In the genomic region with DNA sequence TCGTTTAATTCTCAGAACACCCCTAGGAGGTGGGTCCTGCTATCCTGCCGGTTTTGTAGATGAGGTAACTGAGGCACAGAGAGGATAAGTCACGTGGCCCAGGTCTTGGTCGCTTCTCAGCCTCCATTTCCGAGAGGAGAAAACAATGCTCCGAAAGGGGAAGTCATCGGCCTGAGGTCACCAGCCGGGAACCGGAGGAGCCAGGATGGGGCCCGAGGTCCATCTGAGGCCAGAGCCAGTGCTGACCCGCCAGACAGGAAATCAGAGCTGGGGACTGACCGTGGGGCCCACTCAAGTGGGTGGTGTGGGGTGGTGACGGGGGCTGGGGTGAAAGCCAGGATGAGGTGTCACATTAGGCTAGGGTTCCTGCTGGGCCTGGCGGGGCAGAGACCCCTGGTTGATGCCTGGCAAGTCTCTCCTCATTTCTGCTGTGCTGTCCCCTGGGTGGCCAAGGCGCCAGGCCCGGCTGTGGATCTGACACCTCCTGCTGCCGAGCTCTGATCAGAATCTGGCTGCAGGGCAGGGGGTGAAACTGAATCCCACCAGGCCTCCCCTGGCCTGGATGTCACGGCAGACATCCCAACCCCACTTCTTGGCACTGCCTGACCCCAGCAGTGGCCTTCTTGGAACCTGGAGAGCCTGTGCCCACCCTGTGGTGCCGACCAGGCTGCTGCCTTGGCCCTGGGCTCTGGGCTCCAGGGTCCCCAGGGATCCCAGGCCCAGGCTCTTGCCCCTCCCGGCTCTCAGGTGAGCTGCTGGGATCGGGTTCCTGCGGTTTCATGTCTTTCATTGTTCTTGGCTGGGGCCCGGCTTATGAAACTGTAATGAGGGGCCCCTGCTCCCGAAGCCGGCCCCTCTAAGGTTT, we compare ENCODE assay signal across 18 cellular contexts. TPM values are rescaled to one million over a fixed set of nuclear protein-coding genes. Genes with fewer than 3 reads are reported as not detected.
DNase-seq lines count a peak whose midpoint lies in the region; ATAC-seq and TF ChIP-seq lines count a peak whose summit lies in the region.
"Had no signal": no experiment of that assay in that cellular context is flagged by ENCODE, and none has a peak within 500 bp of the region (broad histone marks: within the 10 kb centered on the region; RNA-seq: fewer than 3 reads in every experiment).

No MANE protein-coding gene starts in this region.

- H4K12ac ChIP-seq in trophoblast cell (ENCODE audit: low read depth, low read length): no peak overlapping the region

- no peak overlapping the region for H3K4me2 ChIP-seq in trophoblast cell (ENCODE audit: low read length)

- H3K4ac ChIP-seq in trophoblast cell (ENCODE audit: low read depth, low read length): no peak overlapping the region

- no CpG with 5 or more reads among the region's 25 CpGs for WGBS in trophoblast cell (ENCODE audit: extremely low coverage, insufficient coverage, insufficient read length)

- no peak overlapping the region for H3K23ac ChIP-seq in trophoblast cell (ENCODE audit: low read length)

- no peak overlapping the region for H2AK5ac ChIP-seq in trophoblast cell (ENCODE audit: low read length)

- intact Hi-C loops in CD14-positive monocyte (cut with micrococcal nuclease) (no loop called here), head of caudate nucleus (cut with DNase I) (no loop called here), mucosa of descending colon (cut with DNase I, micrococcal nuclease) (no loop called here)

- peaks cover 30 to 62% of the 10 kb centered on the region in 2 donors for H3K36me3 Mint-ChIP-seq in CD14-positive monocyte
- peaks cover 10% of the 10 kb centered on the region for H3K36me3 Mint-ChIP-seq in mesothelial cell of epicardium
- H3K36me3 Mint-ChIP-seq: natural killer cell treated with Interleukin-12 subunit alpha and Interleukin-12 subunit beta and Interleukin-15 and Interleukin-18, amount 100 ng/mL, for 72 hours had no signal

- no peak overlapping the region for H4K8ac ChIP-seq in trophoblast cell (ENCODE audit: low read depth, low read length)

- TF ChIP-seq CTCF in CD14-positive monocyte (IDR thresholded peaks at IDR 0.05) (no peak), mucosa of descending colon (IDR thresholded peaks at IDR 0.05) (no peak), Peyer's patch (IDR thresholded peaks at IDR 0.05) (no peak), mesothelial cell of epicardium (IDR thresholded peaks at IDR 0.05; ENCODE audit: unreplicated experiment) (no peak)

- no peak overlapping the region for H3K18ac ChIP-seq in trophoblast cell (ENCODE audit: low read length)

- H3K27ac ChIP-seq in trophoblast cell (ENCODE audit: low read depth, low read length) (no peak overlapping the region), Peyer's patch (no peak overlapping the region)
- H3K27ac ChIP-seq: body of pancreas, C4-2B had no signal

- peaks cover 0 to 3% (median 0%) of the 10 kb centered on the region in 3 donors for H3K27me3 Mint-ChIP-seq in CD14-positive monocyte (ENCODE audit: low read depth in 3 of 3)
- H3K27me3 Mint-ChIP-seq in mesothelial cell of epicardium (ENCODE audit: low read depth): no peaks in the 10 kb centered on the region
- H3K27me3 Mint-ChIP-seq: activated B cell treated with CpG ODN at 0.5 μM for 24 hours; activated naive CD8-positive, alpha-beta T cell treated with anti-CD3 and anti-CD28 coated beads, Interleukin-2, amount 10 ng/mL, durations not matched to agents 7 days and 5 days; natural killer cell treated with Interleukin-12 subunit alpha and Interleukin-12 subunit beta and Interleukin-15 and Interleukin-18, amount 100 ng/mL, for 72 hours had no signal

- H3K79me2 ChIP-seq in trophoblast cell (ENCODE audit: control insufficient read depth, insufficient read depth, low read length, poor library complexity): no peaks in the 10 kb centered on the region

- H2AFZ ChIP-seq in trophoblast cell (ENCODE audit: insufficient read depth, low read length, poor library complexity): no peak overlapping the region

- H3K4me1 Mint-ChIP-seq in CD14-positive monocyte (peaks cover 20% of the 10 kb centered on the region), mesothelial cell of epicardium (no peaks in the 10 kb centered on the region)
- H3K4me1 Mint-ChIP-seq: activated B cell treated with CpG ODN at 0.5 μM for 24 hours had no signal

- no peak for ATAC-seq in mucosa of descending colon
- ATAC-seq: body of pancreas had no signal

- H4K91ac ChIP-seq in trophoblast cell (ENCODE audit: low read depth, low read length): no peak overlapping the region

- no peaks in the 10 kb centered on the region for H3K79me1 ChIP-seq in trophoblast cell (ENCODE audit: low read length)

- no peak overlapping the region for H2BK12ac ChIP-seq in trophoblast cell (ENCODE audit: low read length)

- H3K27ac Mint-ChIP-seq in CD14-positive monocyte (peak overlapping the region in 6 of 7 donors; percentile 17 to 87 (median 71)), mesothelial cell of epicardium (no peak overlapping the region)
- H3K27ac Mint-ChIP-seq: activated B cell treated with CpG ODN at 0.5 μM for 24 hours; natural killer cell treated with Interleukin-12 subunit alpha and Interleukin-12 subunit beta and Interleukin-15 and Interleukin-18, amount 100 ng/mL, for 72 hours had no signal

- H3K4me3 Mint-ChIP-seq in CD14-positive monocyte (peak overlapping the region; percentile 35 to 84), mesothelial cell of epicardium (no peak overlapping the region)
- H3K4me3 Mint-ChIP-seq: activated B cell treated with CpG ODN at 0.5 μM for 24 hours; activated naive CD8-positive, alpha-beta T cell treated with anti-CD3 and anti-CD28 coated beads, Interleukin-2, amount 10 ng/mL, durations not matched to agents 7 days and 5 days; natural killer cell treated with Interleukin-12 subunit alpha and Interleukin-12 subunit beta and Interleukin-15 and Interleukin-18, amount 100 ng/mL, for 72 hours had no signal

- H3K9me3 Mint-ChIP-seq in CD14-positive monocyte (peaks cover 0 to 2% (median 0%) of the 10 kb centered on the region in 7 donors), mesothelial cell of epicardium (peaks cover 4% of the 10 kb centered on the region)
- H3K9me3 Mint-ChIP-seq: activated B cell treated with CpG ODN at 0.5 μM for 24 hours; activated naive CD8-positive, alpha-beta T cell treated with anti-CD3 and anti-CD28 coated beads, Interleukin-2, amount 10 ng/mL, durations not matched to agents 7 days and 5 days; natural killer cell treated with Interleukin-12 subunit alpha and Interleukin-12 subunit beta and Interleukin-15 and Interleukin-18, amount 100 ng/mL, for 72 hours had no signal

- TF ChIP-seq POLR2A in Peyer's patch (IDR thresholded peaks at IDR 0.05): no peak

- H3K9me3 ChIP-seq in mucosa of descending colon (no peaks in the 10 kb centered on the region), trophoblast cell (ENCODE audit: insufficient read depth, low read depth, low read length) (peaks cover 6% of the 10 kb centered on the region), Peyer's patch (no peaks in the 10 kb centered on the region)
- H3K9me3 ChIP-seq: body of pancreas had no signal

- H2BK120ac ChIP-seq in trophoblast cell (ENCODE audit: insufficient read depth, low read length, poor library complexity): no peak overlapping the region

- no peak overlapping the region for H2BK5ac ChIP-seq in trophoblast cell (ENCODE audit: low read depth, low read length, poor library complexity)

- DNase-seq in CD14-positive monocyte (ENCODE audit: low spot score): peak; percentile 66
- peak; percentile 69 for DNase-seq in NCI-H2107 treated with DMSO at 0.1 percent for 48 hours (lab: John Stamatoyannopoulos, UW; ENCODE audit: unreplicated experiment)
- DNase-seq in head of caudate nucleus: peak in 24 of 42 donors; percentile 7 to 53 (median 28)
- DNase-seq in medulla oblongata (ENCODE audit: extremely low spot score): peak; percentile 40
- no peak for DNase-seq in mucosa of descending colon
- DNase-seq in trophoblast cell: no peak
- DNase-seq in Peyer's patch: no peak
- no peak for DNase-seq in mesothelial cell of epicardium (ENCODE audit: low spot score in 2 of 2, unreplicated experiment in 2 of 2)
- DNase-seq: activated B cell treated with CpG ODN at 0.5 μM for 24 hours; activated naive CD8-positive, alpha-beta T cell treated with anti-CD3 and anti-CD28 coated beads, Interleukin-2, amount 10 ng/mL, durations not matched to agents 7 days and 5 days; DMS53; foreskin melanocyte; NCI-H1436 treated with DMSO at 0.1 percent for 48 hours; T-helper 2 cell had no signal

- no peak overlapping the region for H3K4me3 ChIP-seq in mucosa of descending colon
- no peak overlapping the region for H3K4me3 ChIP-seq in trophoblast cell (ENCODE audit: low read depth, low read length)
- H3K4me3 ChIP-seq in Peyer's patch: no peak overlapping the region
- H3K4me3 ChIP-seq: body of pancreas, coronary artery had no signal

- H3K4me1 ChIP-seq in mucosa of descending colon (ENCODE audit: low read depth): peaks cover 4% of the 10 kb centered on the region
- peaks cover 0 to 7% of the 10 kb centered on the region in 2 experiments for H3K4me1 ChIP-seq in trophoblast cell (ENCODE audit: control insufficient read depth in 1 of 2, insufficient read depth in 2 of 2, low read length in 2 of 2)
- no peaks in the 10 kb centered on the region for H3K4me1 ChIP-seq in Peyer's patch
- H3K4me1 ChIP-seq: body of pancreas had no signal

- H3K14ac ChIP-seq in trophoblast cell (ENCODE audit: low read length): no peak overlapping the region

- H3K9ac ChIP-seq in trophoblast cell (ENCODE audit: low read length): no peak overlapping the region

- no peaks in the 10 kb centered on the region for H3K36me3 ChIP-seq in mucosa of descending colon (ENCODE audit: low read depth)
- no peaks in the 10 kb centered on the region for H3K36me3 ChIP-seq in trophoblast cell (ENCODE audit: control insufficient read depth in 1 of 2, insufficient read depth in 2 of 2, low read length in 2 of 2)
- no peaks in the 10 kb centered on the region for H3K36me3 ChIP-seq in Peyer's patch

- H3K27me3 ChIP-seq in trophoblast cell (ENCODE audit: insufficient read depth, low read length) (no peaks in the 10 kb centered on the region), Peyer's patch (no peaks in the 10 kb centered on the region)
- H3K27me3 ChIP-seq: body of pancreas had no signal

RNA-seq across cellular contexts. Expression of a gene that starts 12.0 kb away (rescaled TPM):
- polyA plus RNA-seq in CD14-positive monocyte: 10 to 100 TPM; 43.0 to 46.6 TPM
- total RNA-seq in mucosa of descending colon: 100 to 1,000 TPM in 1 of 3 donors, 10 to 100 TPM in 2; 78.2 to 107 (median 78.6) TPM
- 47.7 and 49.4 TPM in 2 replicates for polyA plus RNA-seq in trophoblast cell (2013)
- total RNA-seq in Peyer's patch: 10 to 100 TPM; 54.6 to 89.1 (median 83.6) TPM
- total RNA-seq in mesothelial cell of epicardium: 69.2 to 76.1 TPM (median 71.4 TPM) in 3 replicates

RNA-seq across cellular contexts. Expression of a gene that starts 22.7 kb away (rescaled TPM):
- 10 to 100 TPM; 47.3 to 49.2 TPM for polyA plus RNA-seq in CD14-positive monocyte
- total RNA-seq in mucosa of descending colon (10 to 100 TPM; 28.5 to 45.3 (median 42.6) TPM), Peyer's patch (100 to 1,000 TPM in 1 of 4 donors, 10 to 100 TPM in 3; 37.5 to 144 (median 57.1) TPM), mesothelial cell of epicardium (23.9 to 25.2 TPM (median 24.8 TPM) in 3 replicates)
- 17.0 and 18.8 TPM in 2 replicates for polyA plus RNA-seq in trophoblast cell (2013)

RNA-seq across cellular contexts. Expression of a gene that starts 33.4 kb away (rescaled TPM):
- 1,000 to 10,000 TPM; 1,719 to 1,844 TPM for polyA plus RNA-seq in CD14-positive monocyte
- total RNA-seq in mucosa of descending colon (100 to 1,000 TPM in 2 of 3 donors, 10 to 100 TPM in 1; 54.6 to 376 (median 150) TPM), Peyer's patch (100 to 1,000 TPM in 1 of 4 donors, 10 to 100 TPM in 3; 44.8 to 352 (median 73.5) TPM), mesothelial cell of epicardium (238 to 262 TPM (median 242 TPM) in 3 replicates)
- polyA plus RNA-seq in trophoblast cell (2013): 6.6 and 7.0 TPM in 2 replicates

RNA-seq across cellular contexts. Expression of a gene that starts 50.3 kb away (rescaled TPM):
- 1 to 10 TPM; 1.0 to 4.3 TPM for polyA plus RNA-seq in CD14-positive monocyte
- 10 to 100 TPM; 26.8 to 43.3 (median 40.6) TPM for total RNA-seq in mucosa of descending colon
- polyA plus RNA-seq in trophoblast cell (2013): 5.5 and 5.8 TPM in 2 replicates
- 100 to 1,000 TPM in 3 of 4 donors, 10 to 100 TPM in 1; 19.0 to 146 (median 111) TPM for total RNA-seq in Peyer's patch
- 15.6 to 16.5 TPM (median 16.1 TPM) in 3 replicates for total RNA-seq in mesothelial cell of epicardium

Comparison
In these comparisons a context has a peak if more than half of its experiments do, and no peak if none do; other contexts are left out.
1. DNase-seq: peak in CD14-positive monocyte (single experiment), NCI-H2107 treated with DMSO at 0.1 percent for 48 hours (single experiment), head of caudate nucleus (24 of 42) and medulla oblongata (single experiment); none in mucosa of descending colon (0 of 3), trophoblast cell (0 of 2), Peyer's patch (0 of 3) and mesothelial cell of epicardium (0 of 2).